16 cellular contexts compared by ENCODE assay signal in the genomic region with DNA sequence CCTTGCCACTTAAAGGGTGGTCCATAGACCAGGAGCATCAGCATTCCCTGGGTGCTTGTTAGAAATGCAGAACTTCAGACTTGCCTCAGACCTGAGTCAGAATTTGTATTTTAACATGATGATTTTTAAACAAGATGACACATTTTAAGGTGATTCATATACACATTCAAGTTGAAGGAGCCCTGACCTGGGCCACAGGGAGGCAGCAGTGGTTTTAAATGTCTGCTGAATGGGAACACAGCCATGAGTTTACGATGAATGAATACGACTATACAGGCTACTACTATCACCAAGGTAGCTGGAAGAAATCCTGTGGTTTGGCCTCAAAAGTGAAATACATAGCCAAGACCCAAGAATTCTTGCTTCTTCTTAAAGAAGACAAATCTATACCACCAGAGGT. TPM values are rescaled to one million over a fixed set of nuclear protein-coding genes. Genes with fewer than 3 reads are reported as not detected.
DNase-seq lines count a peak whose midpoint lies in the region; ATAC-seq and TF ChIP-seq lines count a peak whose summit lies in the region.
"Had no signal": no experiment of that assay in that cellular context is flagged by ENCODE, and none has a peak within 500 bp of the region (broad histone marks: within the 10 kb centered on the region; RNA-seq: fewer than 3 reads in every experiment).

No MANE protein-coding gene starts in this region.

- peaks cover 0 to 43% of the 10 kb centered on the region in 2 donors for H3K36me3 ChIP-seq in gastroesophageal sphincter
- H3K36me3 ChIP-seq: uterus had no signal

- H3K27ac ChIP-seq in gastroesophageal sphincter = no peak overlapping the region
- H3K27ac ChIP-seq: uterus had no signal

- H3K36me3 Mint-ChIP-seq in activated T-cell treated with anti-CD3 and anti-CD28 coated beads, Interleukin-2, amount 50 U/mL, for 4 hours (ENCODE audit: insufficient read depth) = peaks cover 12% of the 10 kb centered on the region

- WGBS in gastroesophageal sphincter (ENCODE audit: low coverage in 1 of 2), 2 donors = 50 to 83% methylated on average over 2 of the region's 2 CpGs

- TF ChIP-seq EP300 in gastroesophageal sphincter (IDR thresholded peaks at IDR 0.05) = no peak

- TF ChIP-seq CTCF in astrocyte of the cerebellum (IDR thresholded peaks at IDR 0.05; ENCODE audit: low read depth, low read length, missing control alignments) = peak; percentile 28
- no peak for TF ChIP-seq CTCF in gastroesophageal sphincter (IDR thresholded peaks at IDR 0.05)

- no peak for ATAC-seq in activated T-cell treated with anti-CD3 and anti-CD28 coated beads, Interleukin-2, amount 50 U/mL, for 4 hours
- ATAC-seq in gastroesophageal sphincter (no peak), HG02885 (IDR thresholded peaks at IDR 0.05; ENCODE audit: poor library complexity, unreplicated experiment) (no peak)

- peak; percentile 24 to 31 for DNase-seq in activated T-cell treated with anti-CD3 and anti-CD28 coated beads, Interleukin-2, amount 50 U/mL, for 48 hours
- DNase-seq in activated T-cell treated with anti-CD3 and anti-CD28 coated beads, Interleukin-2, amount 50 U/mL, for 4 hours = no peak
- DNase-seq in LHCN-M2 (ENCODE audit: low read depth) (peak; percentile 70), astrocyte of the cerebellum (ENCODE audit: low read depth) (peak; percentile 85), lung microvascular endothelial cell (ENCODE audit: low read depth in 2 of 2) (peak; percentile 36 to 52), NCI-H748 (lab: John Stamatoyannopoulos, UW; ENCODE audit: unreplicated experiment) (no peak)
- DNase-seq: activated CD4-positive, CD25-positive, alpha-beta regulatory T cell; activated effector memory CD4-positive, alpha-beta T cell treated with Interleukin-2 at 50 U/mL for 16 hours; glutamatergic neuron; NCI-H1105; Right ventricle myocardium superior; uterus had no signal

- in situ Hi-C loops in astrocyte of the cerebellum (cut with HindIII; ENCODE audit: low sequenced_read_pairs) = no loop called here

- H3K9me3 ChIP-seq in gastroesophageal sphincter = no peaks in the 10 kb centered on the region
- H3K9me3 ChIP-seq: uterus had no signal

- H3K4me3 ChIP-seq in astrocyte of the cerebellum (ENCODE audit: low read depth, low read length) (no peak overlapping the region), gastroesophageal sphincter (no peak overlapping the region)
- H3K4me3 ChIP-seq: smooth muscle cell, uterus had no signal

- TF ChIP-seq POLR2A in gastroesophageal sphincter (IDR thresholded peaks at IDR 0.05) = no peak

- H3K4me3 Mint-ChIP-seq in activated T-cell treated with anti-CD3 and anti-CD28 coated beads, Interleukin-2, amount 50 U/mL, for 4 hours = no peak overlapping the region
- H3K4me3 Mint-ChIP-seq: B cell had no signal

- peaks cover 6% of the 10 kb centered on the region for H3K4me1 Mint-ChIP-seq in activated T-cell treated with anti-CD3 and anti-CD28 coated beads, Interleukin-2, amount 50 U/mL, for 4 hours (ENCODE audit: low read depth)

- peaks cover 0 to 6% (median 0%) of the 10 kb centered on the region in 3 donors for H3K4me1 ChIP-seq in gastroesophageal sphincter
- H3K4me1 ChIP-seq: uterus had no signal

- no peaks in the 10 kb centered on the region for H3K27me3 Mint-ChIP-seq in activated T-cell treated with anti-CD3 and anti-CD28 coated beads, Interleukin-2, amount 50 U/mL, for 4 hours (ENCODE audit: low read depth)

- no peaks in the 10 kb centered on the region for H3K9me3 Mint-ChIP-seq in activated T-cell treated with anti-CD3 and anti-CD28 coated beads, Interleukin-2, amount 50 U/mL, for 4 hours

- no peaks in the 10 kb centered on the region for H3K27me3 ChIP-seq in gastroesophageal sphincter
- H3K27me3 ChIP-seq: uterus had no signal

RNA-seq across cellular contexts. Expression of a gene that starts 2.9 kb away (rescaled TPM):
- total RNA-seq in activated T-cell treated with anti-CD3 and anti-CD28 coated beads, Interleukin-2, amount 50 U/mL, for 4 hours = 10 to 100 TPM; 15.9 to 19.6 (median 18.1) TPM
- total RNA-seq in LHCN-M2 (2014; rRNA removed) = 25.4 and 25.9 TPM in 2 replicates
- polyA plus RNA-seq in LHCN-M2 (2012) = 18.0 TPM
- 21.6 and 25.6 TPM in 2 replicates for total RNA-seq in lung microvascular endothelial cell
- total RNA-seq in gastroesophageal sphincter = 10 to 100 TPM; 15.7 to 34.2 (median 25.6) TPM

Comparison
In these comparisons a context has a peak if more than half of its experiments do, and no peak if none do; other contexts are left out.
1. DNase-seq: peak in activated T-cell treated with anti-CD3 and anti-CD28 coated beads, Interleukin-2, amount 50 U/mL, for 48 hours (2 of 2), LHCN-M2 (single experiment), astrocyte of the cerebellum (single experiment) and lung microvascular endothelial cell (2 of 2); none in activated T-cell treated with anti-CD3 and anti-CD28 coated beads, Interleukin-2, amount 50 U/mL, for 4 hours (single experiment) and NCI-H748 (single experiment).